11 cellular contexts compared by ENCODE assay signal in the genomic region with DNA sequence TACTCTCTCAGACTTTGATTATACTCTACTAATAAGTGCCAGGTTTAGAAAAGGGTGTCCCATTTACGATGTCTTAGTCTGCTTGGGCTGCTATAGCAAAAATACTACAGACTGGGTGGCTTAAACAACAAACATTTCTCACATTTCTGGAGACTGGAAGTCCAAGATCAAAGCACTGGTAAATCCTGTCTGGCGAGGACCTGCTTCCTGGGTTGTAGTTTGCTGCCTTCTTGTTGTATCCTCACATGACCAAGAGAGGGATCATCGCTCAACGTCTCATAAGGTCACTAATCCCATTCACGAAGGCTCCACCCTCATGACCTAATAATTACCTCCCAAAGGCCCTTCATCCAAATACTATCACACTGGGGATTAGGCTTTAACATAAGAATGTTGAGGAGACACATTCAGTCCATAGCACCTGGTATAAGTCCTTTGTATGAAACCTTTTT. TPM values are rescaled to one million over a fixed set of nuclear protein-coding genes. Genes with fewer than 3 reads are reported as not detected.
DNase-seq lines count a peak whose midpoint lies in the region; ATAC-seq and TF ChIP-seq lines count a peak whose summit lies in the region.
"Had no signal": no experiment of that assay in that cellular context is flagged by ENCODE, and none has a peak within 500 bp of the region (broad histone marks: within the 10 kb centered on the region; RNA-seq: fewer than 3 reads in every experiment).

No MANE protein-coding gene starts in this region.

- peaks cover 51% of the 10 kb centered on the region for H3F3A ChIP-seq in PC-9 (ENCODE audit: insufficient read depth, low read depth)

- H3K4me1 ChIP-seq in cardiac muscle cell (ENCODE audit: low read depth) (no peaks in the 10 kb centered on the region), PC-9 (replicated peaks; ENCODE audit: insufficient read depth) (peaks cover 12% of the 10 kb centered on the region), prostate gland (replicated peaks) (no peaks in the 10 kb centered on the region)
- H3K4me1 ChIP-seq: heart right ventricle, uterus had no signal

- H3K27me3 ChIP-seq in cardiac muscle cell (no peaks in the 10 kb centered on the region), PC-9 (ENCODE audit: insufficient read depth, low read depth) (no peaks in the 10 kb centered on the region), prostate gland (replicated peaks; ENCODE audit: insufficient read depth) (no peaks in the 10 kb centered on the region)
- H3K27me3 ChIP-seq: heart right ventricle, uterus had no signal

- peak; percentile 94 for ATAC-seq in esophagus mucosa
- ATAC-seq: effector memory CD8-positive, alpha-beta T cell had no signal

- H3K9me3 ChIP-seq in cardiac muscle cell (ENCODE audit: low read depth) (no peaks in the 10 kb centered on the region), PC-9 (ENCODE audit: insufficient read depth, low read depth) (0 out of 2 replicates have a peak, but pooled peaks cover 3% of the 10 kb centered on the region), prostate gland (no peaks in the 10 kb centered on the region)
- H3K9me3 ChIP-seq: heart right ventricle, uterus had no signal

- TF ChIP-seq CTCF in cardiac muscle cell (IDR thresholded peaks at IDR 0.05; ENCODE audit: low read depth, low read length) (no peak), PC-9 (conservative IDR thresholded peaks at IDR 0.05) (no peak), prostate gland (IDR thresholded peaks at IDR 0.05) (no peak)

- H3K36me3 ChIP-seq in cardiac muscle cell (peaks cover 51% of the 10 kb centered on the region), PC-9 (ENCODE audit: low read depth) (peaks cover 48% of the 10 kb centered on the region), prostate gland (peaks cover 9% of the 10 kb centered on the region in 2 donors)
- H3K36me3 ChIP-seq: uterus had no signal

- DNase-seq in cardiac muscle cell (ENCODE audit: low read depth in 1 of 2, low spot score in 1 of 2), result peak in 1 of 2 donors; percentile 37
- DNase-seq in cardiac septum (ENCODE audit: low spot score), result no peak
- DNase-seq in PC-9, result peak; percentile 30 to 73
- DNase-seq in MV-4-11 (lab: John Stamatoyannopoulos, UW), result no peak
- no peak for DNase-seq in GF-D8 (lab: John Stamatoyannopoulos, UW)
- no peak for DNase-seq in NCI-H2171 treated with DMSO at 0.1 percent for 48 hours (lab: John Stamatoyannopoulos, UW)
- no peak for DNase-seq in prostate gland (ENCODE audit: low spot score)
- DNase-seq: effector memory CD8-positive, alpha-beta T cell; heart right ventricle; uterus had no signal

- 0 out of 2 replicates have a peak overlapping the region, but pooled peaks have one; percentile 17 for H3K4me2 ChIP-seq in PC-9

- peak overlapping the region; percentile 66 for H3K27ac ChIP-seq in cardiac muscle cell
- H3K27ac ChIP-seq in PC-9, result peak overlapping the region; percentile 33; the same call in 1 of the 2 replicates
- H3K27ac ChIP-seq in prostate gland, result no peak overlapping the region
- H3K27ac ChIP-seq: heart right ventricle, uterus had no signal

- no TSS peak for BruUV-seq in PC-9 (replicated peaks; lab: Mats Ljungman, UMichigan)

- intact Hi-C loops in cardiac septum (cut with DNase I) (no loop called here), PC-9 (cut with micrococcal nuclease; ENCODE audit: unreplicated experiment) (no loop called here), prostate gland (cut with DNase I) (no loop called here)

- peaks cover 3% of the 10 kb centered on the region for H4K20me1 ChIP-seq in PC-9 (ENCODE audit: insufficient read depth)

- TF ChIP-seq POLR2A in prostate gland (IDR thresholded peaks at IDR 0.05), result no peak

- H3K9me2 ChIP-seq in PC-9 (ENCODE audit: insufficient read depth), result no peaks in the 10 kb centered on the region

- POLR2A ChIA-PET in PC-9 (lab: Charles Lee; ENCODE audit: unreplicated experiment), result interaction anchor here (0.6 kb wide), 2 partner anchors 18 to 255 kb away, joined by 3 to 18 read pairs; no protein-coding TSS in a partner anchor

- WGBS in prostate gland, result 84% methylated on average over 5 of the region's 5 CpGs

- no peak overlapping the region for H2AFZ ChIP-seq in PC-9

- CTCF ChIA-PET in PC-9 (lab: Charles Lee), result no interaction called here

- no peaks in the 10 kb centered on the region for H3K79me2 ChIP-seq in PC-9 (ENCODE audit: low read depth)

- H3K4me3 ChIP-seq in cardiac muscle cell, result no peak overlapping the region
- no peak overlapping the region for H3K4me3 ChIP-seq in PC-9
- no peak overlapping the region for H3K4me3 ChIP-seq in prostate gland
- H3K4me3 ChIP-seq: heart right ventricle, uterus had no signal

RNA-seq across cellular contexts. Expression of gene PRDX6, which starts 12.0 kb away (rescaled TPM):
- 383 and 529 TPM in 2 replicates for total RNA-seq in cardiac muscle cell
- 433 and 443 TPM in 2 replicates for polyA plus RNA-seq in cardiac muscle cell
- total RNA-seq in cardiac septum, result 254 TPM
- total RNA-seq in PC-9 (2021), result 376 and 421 TPM in 2 replicates
- 161 TPM for total RNA-seq in esophagus mucosa
- total RNA-seq in prostate gland, result 100 to 1,000 TPM; 302 to 369 TPM

Comparison
In these comparisons a context has a peak if more than half of its experiments do, and no peak if none do; other contexts are left out.
1. DNase-seq: peak in PC-9 (2 of 2); none in cardiac septum (single experiment), MV-4-11 (single experiment), GF-D8 (single experiment), NCI-H2171 treated with DMSO at 0.1 percent for 48 hours (single experiment) and prostate gland (single experiment).
2. H3K27ac ChIP-seq: peak in cardiac muscle cell (single experiment) and PC-9 (single experiment); none in prostate gland (0 of 2).